Comparison of ENCODE assay signal across 14 cellular contexts in genomic region chr16:64370112-64370511, GRCh38.
"Had no signal": no experiment of that assay in that cellular context is flagged by ENCODE, and none has a peak within 500 bp of the region (broad histone marks: within the 10 kb centered on the region; RNA-seq: fewer than 3 reads in every experiment).

No MANE protein-coding gene starts in this region.

- DNase-seq: effector memory CD4-positive, alpha-beta T cell; gastrocnemius medialis; left colon; mammary epithelial cell; natural killer cell; posterior cingulate gyrus; sigmoid colon; stimulated activated CD4-positive, alpha-beta T cell treated with anti-CD3 and anti-CD28 coated beads, Interleukin-2, amount 100 ng/mL, for 24 hours; stimulated activated naive CD4-positive, alpha-beta T cell treated with Interleukin-2 at 50 U/mL for 16 hours had no signal

- H3K27me3 Mint-ChIP-seq: type B pancreatic cell had no signal

- H3K4me1 Mint-ChIP-seq: natural killer cell, neural crest cell had no signal

- H3K36me3 ChIP-seq: gastrocnemius medialis, sigmoid colon had no signal

- H3K4me3 ChIP-seq: gastrocnemius medialis, sigmoid colon, skin epidermis had no signal

- H3K9me3 ChIP-seq: gastrocnemius medialis, sigmoid colon had no signal

- H3K27me3 ChIP-seq: gastrocnemius medialis, sigmoid colon had no signal

- H3K9me3 Mint-ChIP-seq: mesothelial cell of epicardium, neural crest cell, type B pancreatic cell had no signal

- H3K27ac Mint-ChIP-seq: mesothelial cell of epicardium, natural killer cell, type B pancreatic cell had no signal

- H3K4me1 ChIP-seq: gastrocnemius medialis had no signal

- H3K27ac ChIP-seq: gastrocnemius medialis, sigmoid colon, skin epidermis had no signal

- ATAC-seq: esophagus mucosa, gastrocnemius medialis, left colon, natural killer cell had no signal

- H3K4me3 Mint-ChIP-seq: mesothelial cell of epicardium, natural killer cell, neural crest cell, type B pancreatic cell had no signal

- H3K36me3 Mint-ChIP-seq: mesothelial cell of epicardium, natural killer cell, type B pancreatic cell had no signal
